2 cellular contexts compared by ENCODE assay signal in genomic region chr18:34385306-34385705, GRCh38.
"Had no signal": no experiment of that assay in that cellular context is flagged by ENCODE, and none has a peak within 500 bp of the region (broad histone marks: within the 10 kb centered on the region; RNA-seq: fewer than 3 reads in every experiment).

No MANE protein-coding gene starts in this region.

- H3K4me3 ChIP-seq: GM12878 had no signal

- DNase-seq: GDM1 had no signal

- ATAC-seq: GM12878 had no signal
